ENCODE assay signal across 9 cellular contexts in the genomic region with DNA sequence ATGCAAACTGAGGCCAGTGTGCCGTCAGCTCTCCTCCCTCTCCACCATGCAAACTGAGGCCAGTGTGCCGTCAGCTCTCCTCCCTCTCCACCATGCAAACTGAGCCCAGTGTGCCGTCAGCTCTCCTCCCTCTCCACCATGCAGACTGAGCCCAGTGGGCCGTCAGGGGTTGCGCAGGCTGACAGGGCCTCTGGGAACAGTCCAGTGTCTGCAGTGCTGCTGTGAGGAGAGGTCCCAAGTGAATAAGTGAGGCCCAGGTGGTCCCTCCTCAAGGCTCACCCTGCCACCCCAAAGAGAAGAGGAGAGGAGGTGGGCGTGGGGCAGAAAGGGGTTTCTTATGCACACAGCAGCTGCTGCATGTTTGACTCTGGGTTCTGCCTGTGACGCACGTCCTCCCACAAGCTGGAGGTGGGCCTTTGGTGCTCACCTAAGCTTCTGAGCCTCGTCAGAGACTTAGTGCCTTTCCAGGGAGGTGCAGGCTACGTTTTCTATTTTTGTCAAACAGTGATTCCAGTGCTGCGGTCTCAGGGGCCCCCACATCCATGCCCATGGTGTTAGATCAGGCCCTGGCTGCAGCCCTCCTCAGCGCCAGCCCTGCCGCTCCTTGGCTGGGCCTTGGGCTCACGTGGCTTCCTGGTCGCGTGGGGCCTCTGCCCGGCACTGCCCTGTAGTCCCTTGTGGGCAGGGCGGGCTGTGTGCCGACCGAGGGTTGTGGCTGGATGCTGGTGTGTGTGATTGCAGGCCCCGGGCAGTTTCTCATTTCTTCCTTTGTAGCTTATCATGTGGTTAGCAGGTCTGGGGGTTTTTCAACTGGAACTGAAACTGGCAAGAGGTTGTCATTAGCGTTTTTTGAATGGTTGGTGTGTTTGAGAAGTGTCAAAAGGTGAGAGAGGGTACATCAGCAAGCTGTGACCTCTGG. TPM values are rescaled to one million over a fixed set of nuclear protein-coding genes. Genes with fewer than 3 reads are reported as not detected.
DNase-seq lines count a peak whose midpoint lies in the region; ATAC-seq, FAIRE-seq and TF ChIP-seq lines count a peak whose summit lies in the region.
"Had no signal": no experiment of that assay in that cellular context is flagged by ENCODE, and none has a peak within 500 bp of the region (broad histone marks: within the 10 kb centered on the region; RNA-seq: fewer than 3 reads in every experiment).

No MANE protein-coding gene starts in this region.

- intact Hi-C loops in activated CD4-positive, alpha-beta memory T cell treated with anti-CD3 and anti-CD28 coated beads for 36 hours (cut with micrococcal nuclease), result no loop called here
- intact Hi-C loops in pancreas (cut with DNase I) (no loop called here), MCF 10A (cut with micrococcal nuclease) (no loop called here)

- peaks cover 4% of the 10 kb centered on the region for H3K36me3 Mint-ChIP-seq in activated CD4-positive, alpha-beta memory T cell treated with anti-CD3 and anti-CD28 coated beads for 36 hours
- peaks cover 9% of the 10 kb centered on the region for H3K36me3 Mint-ChIP-seq in MCF 10A (ENCODE audit: insufficient read depth, unreplicated experiment)

- H3K4me2 ChIP-seq in BLaER1, result peak overlapping the region; percentile 98

- H3K4me1 Mint-ChIP-seq in activated CD4-positive, alpha-beta memory T cell treated with anti-CD3 and anti-CD28 coated beads for 36 hours (ENCODE audit: low read depth), result peaks cover 13% of the 10 kb centered on the region
- H3K4me1 Mint-ChIP-seq in MCF 10A (ENCODE audit: insufficient read depth, unreplicated experiment), result peaks cover 6% of the 10 kb centered on the region

- no peaks in the 10 kb centered on the region for H3K9me3 Mint-ChIP-seq in activated CD4-positive, alpha-beta memory T cell treated with anti-CD3 and anti-CD28 coated beads for 36 hours
- no peaks in the 10 kb centered on the region for H3K9me3 Mint-ChIP-seq in MCF 10A (ENCODE audit: unreplicated experiment)

- TF ChIP-seq CTCF in pancreas (IDR thresholded peaks at IDR 0.05) (no peak), MCF 10A (IDR thresholded peaks at IDR 0.05; ENCODE audit: unreplicated experiment) (no peak)

- DNase-seq in GM19238 (ENCODE audit: insufficient read length, low spot score) (peak; percentile 77), pancreas (peak in 1 of 6 donors; percentile 37), MCF 10A (ENCODE audit: unreplicated experiment) (no peak), SK-N-DZ (ENCODE audit: low spot score) (no peak)
- DNase-seq in activated CD4-positive, alpha-beta memory T cell treated with anti-CD3 and anti-CD28 coated beads for 36 hours, result peak; percentile 43
- no peak for DNase-seq in activated CD4-positive, alpha-beta T cell treated with anti-CD3 and anti-CD28 coated beads for 1 hour

- H3K4me3 ChIP-seq in BLaER1 (peak overlapping the region; percentile 41; the same call in 1 of the 2 replicates), pancreas (no peak overlapping the region)

- H3K9me3 ChIP-seq in BLaER1 (no peaks in the 10 kb centered on the region), pancreas (no peaks in the 10 kb centered on the region)

- H3K27ac Mint-ChIP-seq in activated CD4-positive, alpha-beta memory T cell treated with anti-CD3 and anti-CD28 coated beads for 36 hours, result peak overlapping the region; percentile 5
- no peak overlapping the region for H3K27ac Mint-ChIP-seq in MCF 10A (ENCODE audit: low read depth, unreplicated experiment)

- no TSS peak for BruUV-seq in MCF 10A (replicated peaks; lab: Mats Ljungman, UMichigan)

- ATAC-seq in HG03103 (IDR thresholded peaks at IDR 0.05; ENCODE audit: low read depth, unreplicated experiment) (peak; percentile 78), pancreas (peak in 3 of 4 donors; percentile 25 to 81 (median 60))

- no peaks in the 10 kb centered on the region for H3K27me3 Mint-ChIP-seq in activated CD4-positive, alpha-beta memory T cell treated with anti-CD3 and anti-CD28 coated beads for 36 hours
- no peaks in the 10 kb centered on the region for H3K27me3 Mint-ChIP-seq in MCF 10A (ENCODE audit: insufficient read depth, unreplicated experiment)

- POLR2A ChIA-PET in activated CD4-positive, alpha-beta memory T cell treated with anti-CD3 and anti-CD28 coated beads for 36 hours (lab: Charles Lee), result no interaction called here
- POLR2A ChIA-PET in MCF 10A (lab: Yijun Ruan, JAX), result no interaction called here

- peaks cover 100% of the 10 kb centered on the region for H4K20me1 ChIP-seq in BLaER1

- H3K27me3 ChIP-seq in BLaER1 (no peaks in the 10 kb centered on the region), pancreas (no peaks in the 10 kb centered on the region)

- CTCF ChIA-PET in activated CD4-positive, alpha-beta memory T cell treated with anti-CD3 and anti-CD28 coated beads for 36 hours (lab: Charles Lee), result interaction anchor here (0.6 kb wide), 1 partner anchor 846 kb away, joined by 4 read pairs; no protein-coding TSS in a partner anchor
- CTCF ChIA-PET in MCF 10A (lab: Yijun Ruan, JAX), result no interaction called here

- H3K27ac ChIP-seq in BLaER1 (peak overlapping the region; percentile 44; the same call in 1 of the 2 replicates), pancreas (no peak overlapping the region)

- H3K4me1 ChIP-seq in BLaER1 (peaks cover 98% of the 10 kb centered on the region), pancreas (no peaks in the 10 kb centered on the region)

- H3K36me3 ChIP-seq in BLaER1, result peaks cover 40% of the 10 kb centered on the region
- H3K36me3 ChIP-seq in pancreas, result no peaks in the 10 kb centered on the region

- H3K4me3 Mint-ChIP-seq in activated CD4-positive, alpha-beta memory T cell treated with anti-CD3 and anti-CD28 coated beads for 36 hours, result no peak overlapping the region
- H3K4me3 Mint-ChIP-seq in MCF 10A (ENCODE audit: unreplicated experiment), result no peak overlapping the region

- FAIRE-seq in pancreas (lab: Jason Lieb, UNC), result no peak
- FAIRE-seq: G401.6 had no signal

- no peak overlapping the region for H3K9ac ChIP-seq in BLaER1

- WGBS in pancreas, 2 donors, result 80 to 81% methylated on average over 22 of the region's 22 CpGs

RNA-seq across cellular contexts. Expression of gene TPCN2, which starts 7.1 kb away (rescaled TPM):
- total RNA-seq in activated CD4-positive, alpha-beta memory T cell treated with anti-CD3 and anti-CD28 coated beads for 36 hours, result 10 to 100 TPM; 12.0 to 12.8 TPM
- total RNA-seq in pancreas (10 to 100 TPM in 1 of 6 donors, 1 to 10 TPM in 5; 5.6 to 10.2 (median 9.0) TPM), MCF 10A (2022) (16.3 and 19.2 TPM in 2 replicates)
- 10 to 100 TPM; 11.2 to 13.5 TPM for polyA plus RNA-seq in pancreas
- polyA plus RNA-seq in SK-N-DZ (2014; cell fraction: cytosol; rRNA removed), result 7.5 and 9.4 TPM in 2 replicates
- 40.5 and 50.6 TPM in 2 replicates for polyA plus RNA-seq in SK-N-DZ (2014; cell fraction: nucleus; rRNA removed)

RNA-seq across cellular contexts. Expression of gene MRGPRF, which starts 42.8 kb away (rescaled TPM):
- not detected for total RNA-seq in activated CD4-positive, alpha-beta memory T cell treated with anti-CD3 and anti-CD28 coated beads for 36 hours
- total RNA-seq in pancreas (1 to 10 TPM in 4 of 6 donors, under 1 TPM in 2; 0.37 to 2.5 (median 1.4) TPM), MCF 10A (2022) (not detected in 2 replicates)
- polyA plus RNA-seq in pancreas, result 1 to 10 TPM; 4.0 to 4.2 TPM
- polyA plus RNA-seq in SK-N-DZ (2014; cell fraction: cytosol; rRNA removed), result 0.18 TPM in 1 of 2 replicates, not detected in the other
- not detected in 2 replicates for polyA plus RNA-seq in SK-N-DZ (2014; cell fraction: nucleus; rRNA removed)

Comparison
In these comparisons a context has a peak if more than half of its experiments do, and no peak if none do; other contexts are left out.
1. DNase-seq: peak in GM19238 (single experiment) and activated CD4-positive, alpha-beta memory T cell treated with anti-CD3 and anti-CD28 coated beads for 36 hours (single experiment); none in MCF 10A (single experiment), SK-N-DZ (single experiment) and activated CD4-positive, alpha-beta T cell treated with anti-CD3 and anti-CD28 coated beads for 1 hour (single experiment).